Comparison of ENCODE assay signal across 23 cellular contexts in the genomic region with DNA sequence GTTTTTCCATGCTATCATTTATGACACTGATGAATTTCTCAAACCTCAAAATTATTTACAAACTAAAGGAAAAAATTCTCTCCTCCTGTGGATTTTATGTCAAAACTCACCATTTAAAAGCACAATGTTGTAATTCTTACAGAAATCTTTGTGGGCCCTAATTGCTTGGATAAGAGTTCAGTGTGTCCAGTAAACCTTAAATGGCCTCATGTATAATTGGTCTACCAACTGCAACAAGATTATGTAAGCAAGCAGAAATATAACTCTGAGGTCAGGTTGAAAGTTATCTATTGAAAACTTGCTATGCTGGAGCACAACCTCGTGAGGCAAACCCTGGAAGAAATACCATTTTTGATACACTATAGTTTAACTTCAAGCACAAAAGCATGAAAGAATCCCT.
"Had no signal": no experiment of that assay in that cellular context is flagged by ENCODE, and none has a peak within 500 bp of the region (broad histone marks: within the 10 kb centered on the region; RNA-seq: fewer than 3 reads in every experiment).

No MANE protein-coding gene starts in this region.

- DNase-seq: activated CD4-positive, alpha-beta T cell treated with anti-CD3 and anti-CD28 coated beads for 36 hours; activated CD4-positive, CD25-positive, alpha-beta regulatory T cell; activated CD8-positive, alpha-beta memory T cell treated with anti-CD3 and anti-CD28 coated beads, Interleukin-2, amount 10 ng/mL, durations not matched to agents 7 days and 5 days; activated CD8-positive, alpha-beta T cell treated with anti-CD3 and anti-CD28 coated beads, Interleukin-2, amount 10 ng/mL, durations not matched to agents 7 days and 5 days; activated naive CD4-positive, alpha-beta T cell; activated T-cell treated with anti-CD3 and anti-CD28 coated beads, Interleukin-2, amount 50 U/mL, for 48 hours; dermis blood vessel endothelial cell; effector CD4-positive, alpha-beta T cell; foreskin keratinocyte; islet precursor cell; lower lobe of right lung; mesenchymal stem cell; natural killer cell; ovary; retina; stimulated activated naive CD4-positive, alpha-beta T cell had no signal

- H3K36me3 ChIP-seq: breast epithelium, esophagus muscularis mucosa, lower lobe of right lung, ovary had no signal

- H3K27me3 Mint-ChIP-seq: activated CD4-positive, alpha-beta T cell treated with anti-CD3 and anti-CD28 coated beads for 36 hours; activated CD8-positive, alpha-beta memory T cell treated with anti-CD3 and anti-CD28 coated beads, Interleukin-2, amount 10 ng/mL, durations not matched to agents 7 days and 5 days; central memory CD8-positive, alpha-beta T cell; progenitor cell of endocrine pancreas had no signal

- H3K4me1 ChIP-seq: breast epithelium, foreskin keratinocyte, lower lobe of right lung had no signal

- H3K36me3 Mint-ChIP-seq: natural killer cell had no signal

- H3K9me3 Mint-ChIP-seq: activated naive CD4-positive, alpha-beta T cell treated with anti-CD3 and anti-CD28 coated beads, Interleukin-2, amount 50 U/mL, for 72 hours; central memory CD8-positive, alpha-beta T cell; natural killer cell had no signal

- ATAC-seq: activated CD4-positive, alpha-beta T cell treated with anti-CD3 and anti-CD28 coated beads for 36 hours; activated CD8-positive, alpha-beta memory T cell treated with anti-CD3 and anti-CD28 coated beads, Interleukin-2, amount 10 ng/mL, durations not matched to agents 7 days and 5 days; activated CD8-positive, alpha-beta T cell treated with anti-CD3 and anti-CD28 coated beads, Interleukin-2, amount 10 ng/mL, durations not matched to agents 7 days and 5 days; activated naive CD4-positive, alpha-beta T cell treated with anti-CD3 and anti-CD28 coated beads, Interleukin-2, amount 50 U/mL, for 72 hours; foreskin keratinocyte; lower lobe of right lung; natural killer cell had no signal

- H3K9me3 ChIP-seq: breast epithelium, esophagus muscularis mucosa, lower lobe of right lung, ovary, tibial nerve had no signal

- H3K27me3 ChIP-seq: breast epithelium, esophagus muscularis mucosa, foreskin keratinocyte, ovary, tibial nerve had no signal

- H3K27ac ChIP-seq: breast epithelium, esophagus muscularis mucosa, foreskin keratinocyte, lower lobe of right lung, ovary, tibial nerve had no signal

- H3K4me3 Mint-ChIP-seq: activated CD4-positive, alpha-beta T cell treated with anti-CD3 and anti-CD28 coated beads for 36 hours; activated CD8-positive, alpha-beta memory T cell treated with anti-CD3 and anti-CD28 coated beads, Interleukin-2, amount 10 ng/mL, durations not matched to agents 7 days and 5 days; activated CD8-positive, alpha-beta T cell treated with anti-CD3 and anti-CD28 coated beads, Interleukin-2, amount 10 ng/mL, durations not matched to agents 7 days and 5 days; central memory CD8-positive, alpha-beta T cell; natural killer cell had no signal

- H3K27ac Mint-ChIP-seq: activated CD4-positive, alpha-beta T cell treated with anti-CD3 and anti-CD28 coated beads for 36 hours; activated CD8-positive, alpha-beta memory T cell treated with anti-CD3 and anti-CD28 coated beads, Interleukin-2, amount 10 ng/mL, durations not matched to agents 7 days and 5 days; activated CD8-positive, alpha-beta T cell treated with anti-CD3 and anti-CD28 coated beads, Interleukin-2, amount 10 ng/mL, durations not matched to agents 7 days and 5 days; activated naive CD4-positive, alpha-beta T cell treated with anti-CD3 and anti-CD28 coated beads, Interleukin-2, amount 50 U/mL, for 72 hours; natural killer cell; progenitor cell of endocrine pancreas had no signal

- FAIRE-seq: colon had no signal

- H3K4me3 ChIP-seq: breast epithelium, esophagus muscularis mucosa, lower lobe of right lung, ovary, tibial nerve had no signal
